Comparison of ENCODE assay signal across 1 cellular context in the genomic region with DNA sequence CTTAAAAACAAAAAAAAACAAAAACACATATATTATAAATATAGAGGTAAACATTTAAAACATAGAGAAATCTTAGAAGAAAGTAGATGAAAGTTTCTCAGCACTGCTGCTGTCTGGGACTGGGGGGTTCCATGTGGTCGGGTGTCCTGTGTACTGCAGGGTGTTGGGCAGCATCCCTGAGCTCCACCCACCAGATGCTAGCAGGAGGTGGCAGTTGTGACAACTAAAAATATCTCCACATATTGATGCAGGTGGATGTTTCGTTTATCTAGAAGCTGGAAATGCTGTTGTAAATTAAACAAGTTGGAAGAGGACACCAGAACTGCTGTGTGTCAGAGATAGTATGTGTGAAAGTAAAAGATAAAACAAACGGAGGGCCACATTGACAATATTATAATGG.
TF ChIP-seq lines count a peak whose summit lies in the region.

No MANE protein-coding gene starts in this region.

TF ChIP-seq in H1, 55 proteins besides CTCF, POLR2A, EP300 and RAD21 (continued from another document):
- TF ChIP-seq KDM4A (IDR thresholded peaks at IDR 0.05; ENCODE audit: low read depth, low read length, severe bottlenecking) (no peak), SIX5 (IDR thresholded peaks at IDR 0.05; ENCODE audit: low read depth, low read length) (no peak), FOSL1 (IDR thresholded peaks at IDR 0.05; ENCODE audit: insufficient read depth, low read depth, low read length) (no peak), GTF2F1 (IDR thresholded peaks at IDR 0.05; ENCODE audit: borderline replicate concordance, low read depth, low read length) (no peak)
- TF ChIP-seq, protein P1, sequence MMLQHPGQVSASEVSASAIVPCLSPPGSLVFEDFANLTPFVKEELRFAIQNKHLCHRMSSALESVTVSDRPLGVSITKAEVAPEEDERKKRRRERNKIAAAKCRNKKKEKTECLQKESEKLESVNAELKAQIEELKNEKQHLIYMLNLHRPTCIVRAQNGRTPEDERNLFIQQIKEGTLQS (IDR thresholded peaks at IDR 0.05; ENCODE audit: insufficient read depth, low read depth, low read length), result no peak
